Comparison of ENCODE assay signal across 39 cellular contexts in genomic region chr16:87008664-87009063, GRCh38.
"Had no signal": no experiment of that assay in that cellular context is flagged by ENCODE, and none has a peak within 500 bp of the region (broad histone marks: within the 10 kb centered on the region; RNA-seq: fewer than 3 reads in every experiment).

No MANE protein-coding gene starts in this region.

- H3K36me3 Mint-ChIP-seq: activated naive CD4-positive, alpha-beta T cell treated with anti-CD3 and anti-CD28 coated beads, Interleukin-2, amount 10 ng/mL, durations not matched to agents 7 days and 5 days; activated naive CD4-positive, alpha-beta T cell treated with anti-CD3 and anti-CD28 coated beads, Interleukin-2, amount 50 U/mL, for 24 hours; activated naive CD8-positive, alpha-beta T cell; activated naive CD8-positive, alpha-beta T cell treated with anti-CD3 and anti-CD28 coated beads for 36 hours; activated naive CD8-positive, alpha-beta T cell treated with anti-CD3 and anti-CD28 coated beads, Interleukin-2, amount 10 ng/mL, durations not matched to agents 7 days and 5 days; brain had no signal

- H3K9me3 ChIP-seq: adrenal gland, ascending aorta had no signal

- H3K4me1 Mint-ChIP-seq: activated naive CD4-positive, alpha-beta T cell treated with anti-CD3 and anti-CD28 coated beads, Interleukin-2, amount 10 ng/mL, durations not matched to agents 7 days and 5 days; activated naive CD4-positive, alpha-beta T cell treated with anti-CD3 and anti-CD28 coated beads, Interleukin-2, amount 50 U/mL, for 24 hours; activated naive CD8-positive, alpha-beta T cell treated with anti-CD3 and anti-CD28 coated beads for 36 hours; activated naive CD8-positive, alpha-beta T cell treated with anti-CD3 and anti-CD28 coated beads, Interleukin-2, amount 10 ng/mL, durations not matched to agents 7 days and 5 days; activated naive CD8-positive, alpha-beta T cell treated with anti-CD3 and anti-CD28 coated beads, Interleukin-2, amount 50 U/mL, for 24 hours; activated T-helper 17 cell treated with anti-CD3 and anti-CD28 coated beads, Interleukin-2, amount 50 U/mL, for 72 hours; brain; central memory CD8-positive, alpha-beta T cell had no signal

- DNase-seq: activated effector memory CD4-positive, alpha-beta T cell treated with anti-CD3 and anti-CD28 coated beads, Interleukin-2, amount 50 U/mL, for 16 hours; activated effector memory CD4-positive, alpha-beta T cell treated with Interleukin-2 at 50 U/mL for 16 hours; activated gamma-delta T cell; activated gamma-delta T cell treated with Interleukin-2 at 50 U/mL for 16 hours; activated naive CD4-positive, alpha-beta T cell; activated naive CD4-positive, alpha-beta T cell treated with anti-CD3 and anti-CD28 coated beads for 36 hours; activated naive CD4-positive, alpha-beta T cell treated with anti-CD3 and anti-CD28 coated beads, Interleukin-2, amount 10 ng/mL, durations not matched to agents 7 days and 5 days; activated naive CD4-positive, alpha-beta T cell treated with anti-CD3 and anti-CD28 coated beads, Interleukin-2, amount 50 U/mL, for 16 hours; activated naive CD4-positive, alpha-beta T cell treated with Interleukin-2 at 50 U/mL for 16 hours; activated naive CD8-positive, alpha-beta T cell treated with anti-CD3 and anti-CD28 coated beads for 36 hours; activated naive CD8-positive, alpha-beta T cell treated with anti-CD3 and anti-CD28 coated beads, Interleukin-2, amount 10 ng/mL, durations not matched to agents 7 days and 5 days; activated naive CD8-positive, alpha-beta T cell treated with anti-CD3 and anti-CD28 coated beads, Interleukin-2, amount 50 U/mL, for 24 hours; activated T-cell treated with anti-CD3 and anti-CD28 coated beads, Interleukin-2, amount 50 U/mL, for 24 hours; activated T-cell treated with anti-CD3 and anti-CD28 coated beads, Interleukin-2, amount 50 U/mL, for 4 hours; activated T-cell treated with anti-CD3 and anti-CD28 coated beads, Interleukin-2, amount 50 U/mL, for 48 hours; activated T-cell treated with anti-CD3 and anti-CD28 coated beads, Interleukin-2, amount 50 U/mL, for 72 hours; amniotic stem cell; amygdala; anterior cingulate cortex; aorta; body of pancreas; brain microvascular endothelial cell; caudate nucleus; central memory CD4-positive, alpha-beta T cell; cerebellar nuclear complex had no signal

- H3K4me3 Mint-ChIP-seq: activated naive CD4-positive, alpha-beta T cell treated with anti-CD3 and anti-CD28 coated beads for 36 hours; activated naive CD4-positive, alpha-beta T cell treated with anti-CD3 and anti-CD28 coated beads, Interleukin-2, amount 10 ng/mL, durations not matched to agents 7 days and 5 days; activated naive CD4-positive, alpha-beta T cell treated with anti-CD3 and anti-CD28 coated beads, Interleukin-2, amount 50 U/mL, for 24 hours; activated naive CD8-positive, alpha-beta T cell; activated naive CD8-positive, alpha-beta T cell treated with anti-CD3 and anti-CD28 coated beads for 36 hours; activated naive CD8-positive, alpha-beta T cell treated with anti-CD3 and anti-CD28 coated beads, Interleukin-2, amount 10 ng/mL, durations not matched to agents 7 days and 5 days; activated naive CD8-positive, alpha-beta T cell treated with anti-CD3 and anti-CD28 coated beads, Interleukin-2, amount 50 U/mL, for 24 hours; activated T-cell treated with anti-CD3 and anti-CD28 coated beads, Interleukin-2, amount 50 U/mL, for 24 hours; activated T-cell treated with anti-CD3 and anti-CD28 coated beads, Interleukin-2, amount 50 U/mL, for 4 hours; activated T-cell treated with anti-CD3 and anti-CD28 coated beads, Interleukin-2, amount 50 U/mL, for 72 hours; activated T-helper 1 cell treated with anti-CD3 and anti-CD28 coated beads, Interleukin-12 subunit alpha, Interleukin-12 subunit beta, Interleukin-2, Interleukin-4 antibody, amounts not matched to agents 30 ng/mL and 10 ng/mL and 1 ng/mL, durations not matched to agents 14 hours and 24 hours and 36 hours; activated T-helper 17 cell treated with anti-CD3 and anti-CD28 coated beads, Interleukin-2, amount 50 U/mL, for 72 hours; brain; central memory CD8-positive, alpha-beta T cell had no signal

- H3K27me3 Mint-ChIP-seq: activated naive CD8-positive, alpha-beta T cell treated with anti-CD3 and anti-CD28 coated beads for 36 hours; activated naive CD8-positive, alpha-beta T cell treated with anti-CD3 and anti-CD28 coated beads, Interleukin-2, amount 10 ng/mL, durations not matched to agents 7 days and 5 days; activated T-helper 17 cell treated with anti-CD3 and anti-CD28 coated beads, Interleukin-2, amount 50 U/mL, for 72 hours had no signal

- H3K4me3 ChIP-seq: adrenal gland, ascending aorta, body of pancreas, breast epithelium, cardiac muscle cell had no signal

- FAIRE-seq: astrocyte, colon had no signal

- H3K27ac ChIP-seq: adrenal gland, ascending aorta, body of pancreas, brain microvascular endothelial cell, breast epithelium, cardiac muscle cell had no signal

- H3K27me3 ChIP-seq: adrenal gland, ascending aorta, body of pancreas, brain microvascular endothelial cell, breast epithelium, cardiac muscle cell had no signal

- H3K27ac Mint-ChIP-seq: activated naive CD4-positive, alpha-beta T cell treated with anti-CD3 and anti-CD28 coated beads for 36 hours; activated naive CD4-positive, alpha-beta T cell treated with anti-CD3 and anti-CD28 coated beads, Interleukin-2, amount 10 ng/mL, durations not matched to agents 7 days and 5 days; activated naive CD4-positive, alpha-beta T cell treated with anti-CD3 and anti-CD28 coated beads, Interleukin-2, amount 50 U/mL, for 24 hours; activated naive CD4-positive, alpha-beta T cell treated with anti-CD3 and anti-CD28 coated beads, Interleukin-2, amount 50 U/mL, for 72 hours; activated naive CD8-positive, alpha-beta T cell; activated naive CD8-positive, alpha-beta T cell treated with anti-CD3 and anti-CD28 coated beads for 36 hours; activated naive CD8-positive, alpha-beta T cell treated with anti-CD3 and anti-CD28 coated beads, Interleukin-2, amount 10 ng/mL, durations not matched to agents 7 days and 5 days; activated naive CD8-positive, alpha-beta T cell treated with anti-CD3 and anti-CD28 coated beads, Interleukin-2, amount 50 U/mL, for 24 hours; activated T-cell treated with anti-CD3 and anti-CD28 coated beads, Interleukin-2, amount 50 U/mL, for 24 hours; activated T-cell treated with anti-CD3 and anti-CD28 coated beads, Interleukin-2, amount 50 U/mL, for 72 hours; activated T-helper 1 cell treated with anti-CD3 and anti-CD28 coated beads, Interleukin-12 subunit alpha, Interleukin-12 subunit beta, Interleukin-2, Interleukin-4 antibody, amounts not matched to agents 30 ng/mL and 10 ng/mL and 1 ng/mL, durations not matched to agents 14 hours and 24 hours and 36 hours; activated T-helper 17 cell treated with anti-CD3 and anti-CD28 coated beads, Interleukin-2, amount 50 U/mL, for 72 hours; activated T-helper 2 cell treated with anti-CD3 and anti-CD28 coated beads, Interferon-gamma antibody, Interleukin-2, Interleukin-4, amounts not matched to agents 10 μg/mL and 5 μg/mL and 100 μg/mL, durations not matched to agents 14 hours and 24 hours and 36 hours; brain had no signal

- H3K9me3 Mint-ChIP-seq: activated naive CD4-positive, alpha-beta T cell treated with anti-CD3 and anti-CD28 coated beads, Interleukin-2, amount 50 U/mL, for 24 hours; activated naive CD8-positive, alpha-beta T cell treated with anti-CD3 and anti-CD28 coated beads, Interleukin-2, amount 10 ng/mL, durations not matched to agents 7 days and 5 days; activated naive CD8-positive, alpha-beta T cell treated with anti-CD3 and anti-CD28 coated beads, Interleukin-2, amount 50 U/mL, for 24 hours; activated T-cell treated with anti-CD3 and anti-CD28 coated beads, Interleukin-2, amount 50 U/mL, for 4 hours; activated T-helper 17 cell treated with anti-CD3 and anti-CD28 coated beads, Interleukin-2, amount 50 U/mL, for 72 hours; activated T-helper 2 cell treated with anti-CD3 and anti-CD28 coated beads, Interferon-gamma antibody, Interleukin-2, Interleukin-4, amounts not matched to agents 10 μg/mL and 5 μg/mL and 100 μg/mL, durations not matched to agents 14 hours and 24 hours and 36 hours had no signal

- H3K4me1 ChIP-seq: adrenal gland, ascending aorta, body of pancreas, breast epithelium had no signal

- ATAC-seq: activated naive CD4-positive, alpha-beta T cell treated with anti-CD3 and anti-CD28 coated beads, Interleukin-2, amount 50 U/mL, for 72 hours; activated naive CD8-positive, alpha-beta T cell treated with anti-CD3 and anti-CD28 coated beads, Interleukin-2, amount 50 U/mL, for 24 hours; activated T-cell treated with anti-CD3 and anti-CD28 coated beads, Interleukin-2, amount 50 U/mL, for 4 hours; activated T-cell treated with anti-CD3 and anti-CD28 coated beads, Interleukin-2, amount 50 U/mL, for 72 hours; activated T-helper 17 cell treated with anti-CD3 and anti-CD28 coated beads, Interleukin-2, amount 50 U/mL, for 72 hours; body of pancreas had no signal

- H3K36me3 ChIP-seq: adrenal gland, ascending aorta, brain microvascular endothelial cell, breast epithelium, cardiac muscle cell had no signal
